In the genomic region with DNA sequence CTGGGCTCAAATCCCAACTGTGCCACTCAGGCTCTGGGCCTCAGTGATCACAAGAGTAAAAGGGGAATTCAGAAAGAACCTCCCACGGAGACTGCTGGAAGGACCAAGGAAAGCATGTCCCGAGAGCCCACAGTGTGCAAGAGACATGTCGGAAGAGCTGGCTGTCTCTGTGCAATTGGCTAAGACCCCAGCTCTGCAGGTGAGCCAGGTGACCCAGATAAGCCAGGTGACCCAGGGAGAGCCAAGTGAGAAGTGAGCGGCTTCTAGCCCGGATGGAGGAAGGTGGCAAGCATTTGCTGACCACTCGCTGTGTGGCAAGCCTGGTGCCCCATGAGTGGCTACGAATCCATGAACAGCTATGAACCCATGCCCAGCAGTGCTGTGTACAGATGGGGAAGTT, we compare ENCODE assay signal across 24 cellular contexts. TPM values are rescaled to one million over a fixed set of nuclear protein-coding genes. Genes with fewer than 3 reads are reported as not detected.
DNase-seq lines count a peak whose midpoint lies in the region; ATAC-seq and TF ChIP-seq lines count a peak whose summit lies in the region.
"Had no signal": no experiment of that assay in that cellular context is flagged by ENCODE, and none has a peak within 500 bp of the region (broad histone marks: within the 10 kb centered on the region; RNA-seq: fewer than 3 reads in every experiment).

No MANE protein-coding gene starts in this region.

- H2AFZ ChIP-seq in osteoblast (ENCODE audit: low read length) = no peak overlapping the region

- DNase-seq in 8988T (peak; percentile 13), cerebellar cortex (ENCODE audit: low spot score) (peak; percentile 59), osteoblast (ENCODE audit: insufficient read length, low spot score, missing footprints) (peak; percentile 70)
- DNase-seq in stimulated activated CD4-positive, alpha-beta T cell treated with anti-CD3 and anti-CD28 coated beads, Interleukin-12 subunit alpha, Interleukin-12 subunit beta, amount 100 ng/mL, for 4 hours = no peak
- DNase-seq in central memory CD4-positive, alpha-beta T cell = no peak
- DNase-seq: CD8-positive, alpha-beta memory T cell; DMS 273 treated with DMSO at 0.1 percent for 48 hours; DMS79; EL; GF-D8; KG1; MM.1S; NCI-H1417; NCI-H1694; NCI-H2029 treated with DMSO at 0.1 percent for 48 hours; NCI-H446 treated with DMSO at 0.1 percent for 48 hours; NCI-H526; Peyer's patch; SJCRH30 had no signal

- TF ChIP-seq CTCF in osteoblast (IDR thresholded peaks at IDR 0.05; ENCODE audit: extremely low read depth, low read depth, low read length) = no peak

- H3K9ac ChIP-seq in BLaER1 treated with 17β-estradiol and CSF1 and Interleukin-3, amounts not matched to agents 10 nM and 100 nM = no peak overlapping the region

- no peaks in the 10 kb centered on the region for H4K20me1 ChIP-seq in BLaER1 treated with 17β-estradiol and CSF1 and Interleukin-3, amounts not matched to agents 10 nM and 100 nM
- no peaks in the 10 kb centered on the region for H4K20me1 ChIP-seq in osteoblast (ENCODE audit: insufficient read depth, low read length)

- no peak overlapping the region for H3K27ac ChIP-seq in BLaER1 treated with 17β-estradiol and CSF1 and Interleukin-3, amounts not matched to agents 10 nM and 100 nM
- H3K27ac ChIP-seq in osteoblast (ENCODE audit: low read depth, low read length) = no peak overlapping the region
- H3K27ac ChIP-seq: Peyer's patch, SJCRH30 had no signal

- peaks cover 33 to 89% (median 83%) of the 10 kb centered on the region in 10 experiments for H3K4me1 ChIP-seq in BLaER1 treated with 17β-estradiol and CSF1 and Interleukin-3, amounts not matched to agents 10 nM and 100 nM
- peaks cover 15% of the 10 kb centered on the region for H3K4me1 ChIP-seq in osteoblast (ENCODE audit: insufficient read depth, low read length)

- H3K4me2 ChIP-seq in BLaER1 treated with 17β-estradiol and CSF1 and Interleukin-3, amounts not matched to agents 10 nM and 100 nM = peak overlapping the region in 8 of 11 experiments; percentile 5 to 97 (median 95); a peak in 13 of 22 replicates
- H3K4me2 ChIP-seq in osteoblast (ENCODE audit: insufficient read depth, low read length) = no peak overlapping the region
- H3K4me2 ChIP-seq: A549 had no signal

- ATAC-seq in HG03039 (IDR thresholded peaks at IDR 0.05; ENCODE audit: unreplicated experiment) = no peak
- ATAC-seq: A549, SK-N-SH treated with all-trans-retinoic acid at 6 μM for 48 hours had no signal

- H3K79me2 ChIP-seq in osteoblast (ENCODE audit: insufficient read depth, low read length) = no peaks in the 10 kb centered on the region

- no peaks in the 10 kb centered on the region for H3K36me3 ChIP-seq in BLaER1 treated with 17β-estradiol and CSF1 and Interleukin-3, amounts not matched to agents 10 nM and 100 nM
- H3K36me3 ChIP-seq in osteoblast (ENCODE audit: insufficient read depth, low read length) = no peaks in the 10 kb centered on the region
- H3K36me3 ChIP-seq: Peyer's patch, SJCRH30 had no signal

- H3K27me3 ChIP-seq in BLaER1 treated with 17β-estradiol and CSF1 and Interleukin-3, amounts not matched to agents 10 nM and 100 nM = 0 out of 22 replicates have a peak, but pooled peaks cover 0 to 6% (median 0%) of the 10 kb centered on the region in 11 experiments
- H3K27me3 ChIP-seq in osteoblast (ENCODE audit: insufficient read depth, low read length) = peaks cover 13% of the 10 kb centered on the region
- H3K27me3 ChIP-seq: Peyer's patch had no signal

- no peaks in the 10 kb centered on the region for H3K9me3 ChIP-seq in BLaER1 treated with 17β-estradiol and CSF1 and Interleukin-3, amounts not matched to agents 10 nM and 100 nM (replicated peaks in 1 of 11)
- no peaks in the 10 kb centered on the region for H3K9me3 ChIP-seq in osteoblast (ENCODE audit: low read depth, low read length)
- H3K9me3 ChIP-seq: A549, Peyer's patch, SJCRH30 had no signal

- H3K4me3 ChIP-seq in BLaER1 treated with 17β-estradiol and CSF1 and Interleukin-3, amounts not matched to agents 10 nM and 100 nM = no peak overlapping the region
- no peak overlapping the region for H3K4me3 ChIP-seq in osteoblast (ENCODE audit: insufficient read depth, low read length)
- H3K4me3 ChIP-seq: A549, Peyer's patch, SJCRH30 had no signal

RNA-seq across cellular contexts. Expression of a gene that starts 59.1 kb away (rescaled TPM):
- total RNA-seq in osteoblast = 1.1 and 2.4 TPM in 2 replicates
- total RNA-seq: CD8-positive, alpha-beta memory T cell; HT1080 had no signal

Comparison
In these comparisons a context has a peak if more than half of its experiments do, and no peak if none do; other contexts are left out.
1. DNase-seq: peak in 8988T (single experiment), cerebellar cortex (single experiment) and osteoblast (single experiment); none in stimulated activated CD4-positive, alpha-beta T cell treated with anti-CD3 and anti-CD28 coated beads, Interleukin-12 subunit alpha, Interleukin-12 subunit beta, amount 100 ng/mL, for 4 hours (single experiment) and central memory CD4-positive, alpha-beta T cell (single experiment).